Comparison of ENCODE assay signal across 18 cellular contexts in the genomic region with DNA sequence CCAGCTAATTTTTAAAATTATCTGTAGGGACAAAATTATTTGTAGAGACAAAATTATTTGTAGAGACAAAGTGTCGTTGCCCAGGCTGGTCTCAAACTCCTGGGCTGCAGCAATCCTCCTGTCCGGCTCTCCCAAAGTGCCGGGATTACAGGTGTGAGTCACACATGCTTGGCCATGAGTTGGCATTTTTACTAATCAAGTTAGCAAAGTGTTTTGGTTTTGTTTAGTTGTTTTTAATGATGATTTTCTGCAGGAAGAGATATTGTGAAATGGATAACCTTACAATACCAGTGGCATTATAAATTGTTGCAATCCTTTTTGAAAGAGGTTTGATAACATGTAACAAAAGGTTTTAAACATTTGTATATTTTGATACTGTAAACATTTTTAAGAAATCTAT.
A peak's percentile ranks its signal among the peaks of the same experiment; 100 is the strongest.
DNase-seq lines count a peak whose midpoint lies in the region; ATAC-seq and TF ChIP-seq lines count a peak whose summit lies in the region.
"Had no signal": no experiment of that assay in that cellular context is flagged by ENCODE, and none has a peak within 500 bp of the region (broad histone marks: within the 10 kb centered on the region; RNA-seq: fewer than 3 reads in every experiment).

No MANE protein-coding gene starts in this region.

- no peak overlapping the region for H3K56ac ChIP-seq in mesendoderm (ENCODE audit: low read length)

- H3K27ac ChIP-seq in mesendoderm (ENCODE audit: low read depth, low read length) = no peak overlapping the region
- H3K27ac ChIP-seq in CD8-positive, alpha-beta T cell (ENCODE audit: low read depth, low read length) = no peak overlapping the region

- no peaks in the 10 kb centered on the region for H3K27me3 Mint-ChIP-seq in CD8-positive, alpha-beta T cell (ENCODE audit: low read depth)
- peaks cover 0 to 2% (median 0%) of the 10 kb centered on the region in 5 donors for H3K27me3 Mint-ChIP-seq in naive thymus-derived CD8-positive, alpha-beta T cell
- H3K27me3 Mint-ChIP-seq: effector memory CD8-positive, alpha-beta T cell; IgD-negative memory B cell had no signal

- no peak overlapping the region for H3K9ac ChIP-seq in mesendoderm (ENCODE audit: low read length)

- H3K9me3 ChIP-seq in MG63 (no peaks in the 10 kb centered on the region), HAP-1 (no peaks in the 10 kb centered on the region)
- no peaks in the 10 kb centered on the region for H3K9me3 ChIP-seq in CD8-positive, alpha-beta T cell (ENCODE audit: low read length)

- H2AK5ac ChIP-seq in mesendoderm (ENCODE audit: low read length) = no peak overlapping the region

- no peak overlapping the region for H4K8ac ChIP-seq in mesendoderm (ENCODE audit: low read depth, low read length)

- DNase-seq in EL (peak; percentile 34), MG63 (peak; percentile 65), cardiac fibroblast (ENCODE audit: low read depth in 2 of 2) (peak; percentile 13 to 36), mesendoderm (peak; percentile 29), HAP-1 (ENCODE audit: low spot score in 2 of 2) (no peak)
- DNase-seq in CD8-positive, alpha-beta T cell = no peak
- no peak for DNase-seq in naive thymus-derived CD8-positive, alpha-beta T cell
- DNase-seq: activated gamma-delta T cell treated with Interleukin-2 at 50 U/mL for 16 hours; AML-193; DMS 273 treated with DMSO at 0.1 percent for 48 hours; effector memory CD8-positive, alpha-beta T cell; midbrain; NCI-H1417 treated with DMSO at 0.1 percent for 48 hours; NCI-H446 treated with DMSO at 0.1 percent for 48 hours; occipital lobe; stimulated activated naive CD8-positive, alpha-beta T cell treated with anti-CD3 and anti-CD28 coated beads, Interleukin-15, Interleukin-2, amounts not matched to agents 100 U/mL and 50 U/mL, for 24 hours had no signal

- no peak overlapping the region for H3K4me2 ChIP-seq in mesendoderm (ENCODE audit: low read length)

- no peaks in the 10 kb centered on the region for H3K79me2 ChIP-seq in mesendoderm (ENCODE audit: control insufficient read depth, insufficient read depth, low read length)

- no peak overlapping the region for H3K18ac ChIP-seq in mesendoderm (ENCODE audit: low read length)

- no peaks in the 10 kb centered on the region for H3K79me1 ChIP-seq in mesendoderm (ENCODE audit: low read length)

- H2BK5ac ChIP-seq in mesendoderm (ENCODE audit: low read length) = no peak overlapping the region

- no peak overlapping the region for H3K23ac ChIP-seq in mesendoderm (ENCODE audit: low read length)

- CTCF ChIA-PET in CD8-positive, alpha-beta T cell (lab: Charles Lee) = no interaction called here

- no peak overlapping the region for H3K4ac ChIP-seq in mesendoderm (ENCODE audit: low read depth, low read length)

- H3K4me1 Mint-ChIP-seq in CD8-positive, alpha-beta T cell (ENCODE audit: low read depth) = no peaks in the 10 kb centered on the region
- H3K4me1 Mint-ChIP-seq in naive thymus-derived CD8-positive, alpha-beta T cell = peaks cover 0 to 2% (median 0%) of the 10 kb centered on the region in 4 donors
- H3K4me1 Mint-ChIP-seq: IgD-negative memory B cell had no signal

- H3K4me3 Mint-ChIP-seq in CD8-positive, alpha-beta T cell = no peak overlapping the region
- H3K4me3 Mint-ChIP-seq in naive thymus-derived CD8-positive, alpha-beta T cell = no peak overlapping the region
- H3K4me3 Mint-ChIP-seq: effector memory CD8-positive, alpha-beta T cell; IgD-negative memory B cell had no signal

- H3K4me1 ChIP-seq in mesendoderm (ENCODE audit: control insufficient read depth, low read depth, low read length) (peaks cover 2% of the 10 kb centered on the region), HAP-1 (no peaks in the 10 kb centered on the region)
- H3K4me1 ChIP-seq in CD8-positive, alpha-beta T cell (ENCODE audit: insufficient read depth, low read length) = no peaks in the 10 kb centered on the region

- in situ Hi-C loops in HAP-1 (cut with MboI; ENCODE audit: low sequenced_read_pairs) = no loop called here

- ATAC-seq in CD8-positive, alpha-beta T cell = no peak
- ATAC-seq in naive thymus-derived CD8-positive, alpha-beta T cell = no peak
- ATAC-seq in GM21528 (IDR thresholded peaks at IDR 0.05; ENCODE audit: low FRiP score, unreplicated experiment) = no peak
- ATAC-seq: effector memory CD8-positive, alpha-beta T cell; stimulated activated naive CD8-positive, alpha-beta T cell treated with anti-CD3 and anti-CD28 coated beads, Interleukin-15, Interleukin-2, amounts not matched to agents 100 U/mL and 50 U/mL, for 24 hours had no signal

- H3K9me3 Mint-ChIP-seq in CD8-positive, alpha-beta T cell = no peaks in the 10 kb centered on the region
- H3K9me3 Mint-ChIP-seq in naive thymus-derived CD8-positive, alpha-beta T cell = no peaks in the 10 kb centered on the region
- H3K9me3 Mint-ChIP-seq: effector memory CD8-positive, alpha-beta T cell; IgD-negative memory B cell had no signal

- H3K36me3 ChIP-seq in MG63 = no peaks in the 10 kb centered on the region
- H3K36me3 ChIP-seq in mesendoderm (ENCODE audit: control insufficient read depth, insufficient read depth, low read length) = no peaks in the 10 kb centered on the region
- no peaks in the 10 kb centered on the region for H3K36me3 ChIP-seq in CD8-positive, alpha-beta T cell (ENCODE audit: insufficient read depth, low read length)
- no peaks in the 10 kb centered on the region for H3K36me3 ChIP-seq in HAP-1 (replicated peaks)

- intact Hi-C loops in CD8-positive, alpha-beta T cell (cut with DNase I, micrococcal nuclease) = no loop called here

- no CpG with 5 or more reads among the region's 3 CpGs for WGBS in mesendoderm (ENCODE audit: extremely low coverage, insufficient coverage, low lambda C conversion rate)

- TF ChIP-seq CTCF in cardiac fibroblast (IDR thresholded peaks at IDR 0.05; ENCODE audit: low read depth, low read length) = no peak
- no peak for TF ChIP-seq CTCF in CD8-positive, alpha-beta T cell (IDR thresholded peaks at IDR 0.05)

- no peak overlapping the region for H2BK15ac ChIP-seq in mesendoderm (replicated peaks; ENCODE audit: low read depth)

- no peak overlapping the region for H3K27ac Mint-ChIP-seq in CD8-positive, alpha-beta T cell
- no peak overlapping the region for H3K27ac Mint-ChIP-seq in naive thymus-derived CD8-positive, alpha-beta T cell
- H3K27ac Mint-ChIP-seq: effector memory CD8-positive, alpha-beta T cell; IgD-negative memory B cell had no signal

- POLR2A ChIA-PET in CD8-positive, alpha-beta T cell (lab: Charles Lee) = no interaction called here
- POLR2A ChIA-PET in naive thymus-derived CD8-positive, alpha-beta T cell (lab: Charles Lee) = no interaction called here

- H4K5ac ChIP-seq in mesendoderm (ENCODE audit: low read length) = no peak overlapping the region

- no peak overlapping the region for H2BK120ac ChIP-seq in mesendoderm (ENCODE audit: low read depth, low read length)

- no peaks in the 10 kb centered on the region for H3K27me3 ChIP-seq in MG63
- no peaks in the 10 kb centered on the region for H3K27me3 ChIP-seq in mesendoderm (ENCODE audit: insufficient read depth, low read length, poor library complexity)
- no peaks in the 10 kb centered on the region for H3K27me3 ChIP-seq in CD8-positive, alpha-beta T cell (ENCODE audit: insufficient read depth, low read length)
- H3K27me3 ChIP-seq in HAP-1 (ENCODE audit: low read depth) = no peaks in the 10 kb centered on the region

- H3K4me3 ChIP-seq in MG63 = no peak overlapping the region
- no peak overlapping the region for H3K4me3 ChIP-seq in cardiac fibroblast (replicated peaks in 1 of 2; ENCODE audit: low read depth in 2 of 2, low read length in 2 of 2)
- no peak overlapping the region for H3K4me3 ChIP-seq in mesendoderm (ENCODE audit: low read length)
- H3K4me3 ChIP-seq in CD8-positive, alpha-beta T cell (ENCODE audit: low read depth, low read length) = no peak overlapping the region
- no peak overlapping the region for H3K4me3 ChIP-seq in HAP-1

- no peaks in the 10 kb centered on the region for H3K36me3 Mint-ChIP-seq in CD8-positive, alpha-beta T cell
- no peaks in the 10 kb centered on the region for H3K36me3 Mint-ChIP-seq in naive thymus-derived CD8-positive, alpha-beta T cell
- H3K36me3 Mint-ChIP-seq: IgD-negative memory B cell had no signal

Comparison
In these comparisons a context has a peak if more than half of its experiments do, and no peak if none do; other contexts are left out.
1. DNase-seq: peak in EL (single experiment), MG63 (single experiment), cardiac fibroblast (2 of 2) and mesendoderm (single experiment); none in CD8-positive, alpha-beta T cell (0 of 7), naive thymus-derived CD8-positive, alpha-beta T cell (0 of 10) and HAP-1 (0 of 2).